In genomic region chr7:30146127-30146612, GRCh38 we compare ENCODE assay signal across 13 cellular contexts. TPM values are rescaled to one million over a fixed set of nuclear protein-coding genes. Genes with fewer than 3 reads are reported as not detected.
DNase-seq lines count a peak whose midpoint lies in the region.
"Had no signal": no experiment of that assay in that cellular context is flagged by ENCODE, and none has a peak within 500 bp of the region (broad histone marks: within the 10 kb centered on the region; RNA-seq: fewer than 3 reads in every experiment).

No MANE protein-coding gene starts in this region.

- no peak overlapping the region for H3K9ac ChIP-seq in mesendoderm (ENCODE audit: low read length)

- no peaks in the 10 kb centered on the region for H3K27me3 ChIP-seq in mesendoderm (ENCODE audit: insufficient read depth, low read length, poor library complexity)

- H2BK15ac ChIP-seq in mesendoderm (replicated peaks; ENCODE audit: low read depth), result no peak overlapping the region

- no peak overlapping the region for H2AK5ac ChIP-seq in mesendoderm (ENCODE audit: low read length)

- H3K4ac ChIP-seq in mesendoderm (ENCODE audit: low read depth, low read length), result no peak overlapping the region

- no peaks in the 10 kb centered on the region for H3K4me1 ChIP-seq in mesendoderm (ENCODE audit: control insufficient read depth, low read depth, low read length)

- no CpG with 5 or more reads among the region's 13 CpGs for WGBS in mesendoderm (ENCODE audit: extremely low coverage, insufficient coverage, low lambda C conversion rate)

- H3K36me3 ChIP-seq in mesendoderm (ENCODE audit: control insufficient read depth, insufficient read depth, low read length), result no peaks in the 10 kb centered on the region

- no peaks in the 10 kb centered on the region for H3K79me2 ChIP-seq in mesendoderm (ENCODE audit: control insufficient read depth, insufficient read depth, low read length)

- H3K79me1 ChIP-seq in mesendoderm (ENCODE audit: low read length), result no peaks in the 10 kb centered on the region

- no peak overlapping the region for H3K23ac ChIP-seq in mesendoderm (ENCODE audit: low read length)

- H3K18ac ChIP-seq in mesendoderm (ENCODE audit: low read length), result no peak overlapping the region

- no peak overlapping the region for H2BK5ac ChIP-seq in mesendoderm (ENCODE audit: low read length)

- H3K4me3 ChIP-seq in mesendoderm (ENCODE audit: low read length), result no peak overlapping the region

- H2BK120ac ChIP-seq in mesendoderm (ENCODE audit: low read depth, low read length), result no peak overlapping the region

- H4K5ac ChIP-seq in mesendoderm (ENCODE audit: low read length), result no peak overlapping the region

- peak; percentile 55 for DNase-seq in DMS153 (lab: John Stamatoyannopoulos, UW)
- no peak for DNase-seq in DMS153 treated with DMSO at 0.1 percent for 48 hours (lab: John Stamatoyannopoulos, UW; ENCODE audit: unreplicated experiment)
- DNase-seq in NCI-H1417 (lab: John Stamatoyannopoulos, UW), result peak; percentile 86 to 94 (median 87)
- DNase-seq in mesendoderm, result peak; percentile 76
- no peak for DNase-seq in activated effector memory CD4-positive, alpha-beta T cell treated with Interleukin-2 at 50 U/mL for 16 hours
- DNase-seq in GM19240 (ENCODE audit: insufficient read length, low spot score), result no peak
- no peak for DNase-seq in AG20443 (ENCODE audit: low spot score)
- DNase-seq: activated CD4-positive, alpha-beta T cell treated with anti-CD3 and anti-CD28 coated beads for 1 hour; effector CD8-positive, alpha-beta T cell; NCI-H1436 treated with DMSO at 0.1 percent for 48 hours; small intestine had no signal

- H3K27ac ChIP-seq in angular gyrus (ENCODE audit: low read depth, low read length) (peak overlapping the region; percentile 85), mesendoderm (ENCODE audit: low read depth, low read length) (no peak overlapping the region)
- H3K27ac ChIP-seq: 22Rv1 had no signal

- H4K8ac ChIP-seq in mesendoderm (ENCODE audit: low read depth, low read length), result no peak overlapping the region

- no peak overlapping the region for H3K56ac ChIP-seq in mesendoderm (ENCODE audit: low read length)

- no peak overlapping the region for H3K4me2 ChIP-seq in mesendoderm (ENCODE audit: low read length)

RNA-seq across cellular contexts. Expression of gene MTURN, which starts 11.4 kb away (rescaled TPM):
- 1.6 TPM for polyA plus RNA-seq in mesendoderm (2013, experiment 1 of 2)
- polyA plus RNA-seq in mesendoderm (2013, experiment 2 of 2), result 1.5 TPM

Comparison
In these comparisons a context has a peak if more than half of its experiments do, and no peak if none do; other contexts are left out.
1. DNase-seq: peak in DMS153 (single experiment), NCI-H1417 (3 of 3) and mesendoderm (single experiment); none in DMS153 treated with DMSO at 0.1 percent for 48 hours (single experiment), activated effector memory CD4-positive, alpha-beta T cell treated with Interleukin-2 at 50 U/mL for 16 hours (single experiment), GM19240 (single experiment) and AG20443 (single experiment).